Comparison of ENCODE assay signal across 17 cellular contexts in genomic region chr1:28058168-28058567, GRCh38. TPM values are rescaled to one million over a fixed set of nuclear protein-coding genes. Genes with fewer than 3 reads are reported as not detected.
DNase-seq lines count a peak whose midpoint lies in the region; ATAC-seq and TF ChIP-seq lines count a peak whose summit lies in the region.
"Had no signal": no experiment of that assay in that cellular context is flagged by ENCODE, and none has a peak within 500 bp of the region (broad histone marks: within the 10 kb centered on the region; RNA-seq: fewer than 3 reads in every experiment).

No MANE protein-coding gene starts in this region.

- peak overlapping the region; percentile 39 for H3K4me2 ChIP-seq in SU-DHL-6 (ENCODE audit: low read depth, low read length, poor library complexity, severe bottlenecking)
- H3K4me2 ChIP-seq: KMS-11 had no signal

- TF ChIP-seq CTCF in SU-DHL-6 (IDR thresholded peaks at IDR 0.05; ENCODE audit: insufficient read depth, low read length, poor library complexity, severe bottlenecking) (no peak), mesothelial cell of epicardium (IDR thresholded peaks at IDR 0.05; ENCODE audit: unreplicated experiment) (no peak)

- peaks cover 3 to 6% of the 10 kb centered on the region in 2 donors for H3K36me3 Mint-ChIP-seq in activated T-cell treated with anti-CD3 and anti-CD28 coated beads, Interleukin-2, amount 50 U/mL, for 72 hours (ENCODE audit: insufficient read depth in 2 of 2)
- H3K36me3 Mint-ChIP-seq in stimulated activated effector memory CD8-positive, alpha-beta T cell treated with anti-CD3 and anti-CD28 coated beads, Interleukin-12 subunit alpha, Interleukin-12 subunit beta, amount 100 ng/mL, for 72 hours, result peaks cover 26% of the 10 kb centered on the region
- peaks cover 13% of the 10 kb centered on the region for H3K36me3 Mint-ChIP-seq in mesothelial cell of epicardium

- H2AFZ ChIP-seq in SU-DHL-6 (ENCODE audit: low read depth, low read length, severe bottlenecking), result no peak overlapping the region

- H3K9me3 Mint-ChIP-seq in activated T-cell treated with anti-CD3 and anti-CD28 coated beads, Interleukin-2, amount 50 U/mL, for 72 hours, result no peaks in the 10 kb centered on the region
- H3K9me3 Mint-ChIP-seq in stimulated activated effector memory CD8-positive, alpha-beta T cell treated with anti-CD3 and anti-CD28 coated beads, Interleukin-12 subunit alpha, Interleukin-12 subunit beta, amount 100 ng/mL, for 72 hours, result no peaks in the 10 kb centered on the region
- H3K9me3 Mint-ChIP-seq in mesothelial cell of epicardium, result no peaks in the 10 kb centered on the region

- peak overlapping the region in 1 of 2 donors; percentile 37 for H3K4me3 Mint-ChIP-seq in activated T-cell treated with anti-CD3 and anti-CD28 coated beads, Interleukin-2, amount 50 U/mL, for 72 hours
- peak overlapping the region; percentile 40 for H3K4me3 Mint-ChIP-seq in stimulated activated effector memory CD8-positive, alpha-beta T cell treated with anti-CD3 and anti-CD28 coated beads, Interleukin-12 subunit alpha, Interleukin-12 subunit beta, amount 100 ng/mL, for 72 hours
- H3K4me3 Mint-ChIP-seq in mesothelial cell of epicardium, result no peak overlapping the region
- H3K4me3 Mint-ChIP-seq: activated CD4-positive, alpha-beta T cell treated with anti-CD3 and anti-CD28 coated beads, Interleukin-2, amount 10 ng/mL, durations not matched to agents 24 days and 14 days had no signal

- peaks cover 40% of the 10 kb centered on the region for H3F3A ChIP-seq in SU-DHL-6 (ENCODE audit: insufficient read depth)

- H3K79me2 ChIP-seq in SU-DHL-6 (ENCODE audit: insufficient read depth, low read length), result peaks cover 77% of the 10 kb centered on the region

- H3K36me3 ChIP-seq in SU-DHL-6 (ENCODE audit: low read length), result peaks cover 9% of the 10 kb centered on the region; the same call in 1 of the 2 replicates

- no peak for DNase-seq in activated T-cell treated with anti-CD3 and anti-CD28 coated beads, Interleukin-2, amount 50 U/mL, for 72 hours
- DNase-seq in activated T-cell treated with anti-CD3 and anti-CD28 coated beads for 4 hours (no peak), NCI-H1092 treated with DMSO at 0.1 percent for 48 hours (lab: John Stamatoyannopoulos, UW) (peak; percentile 86), inferior parietal cortex (ENCODE audit: extremely low spot score) (no peak), mesothelial cell of epicardium (ENCODE audit: low spot score in 2 of 2, unreplicated experiment in 2 of 2) (no peak)
- DNase-seq in stimulated activated effector memory CD8-positive, alpha-beta T cell treated with anti-CD3 and anti-CD28 coated beads, Interleukin-12 subunit alpha, Interleukin-12 subunit beta, amount 100 ng/mL, for 72 hours (ENCODE audit: low spot score in 2 of 2), result no peak
- DNase-seq: activated CD4-positive, alpha-beta T cell treated with anti-CD3 and anti-CD28 coated beads, Interleukin-2, amount 10 ng/mL, durations not matched to agents 24 days and 14 days; activated naive CD8-positive, alpha-beta T cell treated with anti-CD3 and anti-CD28 coated beads, Interleukin-2, amount 10 ng/mL, durations not matched to agents 7 days and 5 days; heart left ventricle; islet precursor cell; NCI-H1930; retina; SHP77 treated with DMSO at 0.1 percent for 48 hours had no signal

- no peaks in the 10 kb centered on the region for H4K20me1 ChIP-seq in SU-DHL-6 (ENCODE audit: low read depth, low read length)

- peak overlapping the region; percentile 33 for H3K27ac Mint-ChIP-seq in activated T-cell treated with anti-CD3 and anti-CD28 coated beads, Interleukin-2, amount 50 U/mL, for 72 hours
- H3K27ac Mint-ChIP-seq in stimulated activated effector memory CD8-positive, alpha-beta T cell treated with anti-CD3 and anti-CD28 coated beads, Interleukin-12 subunit alpha, Interleukin-12 subunit beta, amount 100 ng/mL, for 72 hours, result peak overlapping the region; percentile 64
- H3K27ac Mint-ChIP-seq in mesothelial cell of epicardium, result no peak overlapping the region
- H3K27ac Mint-ChIP-seq: activated CD4-positive, alpha-beta T cell treated with anti-CD3 and anti-CD28 coated beads, Interleukin-2, amount 10 ng/mL, durations not matched to agents 24 days and 14 days; activated naive CD8-positive, alpha-beta T cell treated with anti-CD3 and anti-CD28 coated beads, Interleukin-2, amount 10 ng/mL, durations not matched to agents 7 days and 5 days had no signal

- no peak overlapping the region for H3K4me3 ChIP-seq in SU-DHL-6 (ENCODE audit: insufficient read depth, low read length, poor library complexity, severe bottlenecking)
- H3K4me3 ChIP-seq: heart left ventricle had no signal

- no peaks in the 10 kb centered on the region for H3K27me3 Mint-ChIP-seq in activated T-cell treated with anti-CD3 and anti-CD28 coated beads, Interleukin-2, amount 50 U/mL, for 72 hours (ENCODE audit: low read depth)
- H3K27me3 Mint-ChIP-seq in mesothelial cell of epicardium (ENCODE audit: low read depth), result no peaks in the 10 kb centered on the region
- H3K27me3 Mint-ChIP-seq: activated CD4-positive, alpha-beta T cell treated with anti-CD3 and anti-CD28 coated beads, Interleukin-2, amount 10 ng/mL, durations not matched to agents 24 days and 14 days; activated naive CD8-positive, alpha-beta T cell treated with anti-CD3 and anti-CD28 coated beads, Interleukin-2, amount 10 ng/mL, durations not matched to agents 7 days and 5 days had no signal

- ATAC-seq in activated T-cell treated with anti-CD3 and anti-CD28 coated beads, Interleukin-2, amount 50 U/mL, for 72 hours (replicated peaks in 1 of 2), result no peak
- no peak for ATAC-seq in stimulated activated effector memory CD8-positive, alpha-beta T cell treated with anti-CD3 and anti-CD28 coated beads, Interleukin-12 subunit alpha, Interleukin-12 subunit beta, amount 100 ng/mL, for 72 hours
- ATAC-seq in HG02970 (IDR thresholded peaks at IDR 0.05; ENCODE audit: low FRiP score, unreplicated experiment), result no peak
- ATAC-seq: esophagus mucosa, heart left ventricle had no signal

- no peaks in the 10 kb centered on the region for H3K9me3 ChIP-seq in SU-DHL-6 (ENCODE audit: insufficient read depth, low read length)
- H3K9me3 ChIP-seq: heart left ventricle had no signal

- peaks cover 70% of the 10 kb centered on the region for H3K4me1 Mint-ChIP-seq in activated T-cell treated with anti-CD3 and anti-CD28 coated beads, Interleukin-2, amount 50 U/mL, for 72 hours (ENCODE audit: low read depth)
- H3K4me1 Mint-ChIP-seq in stimulated activated effector memory CD8-positive, alpha-beta T cell treated with anti-CD3 and anti-CD28 coated beads, Interleukin-12 subunit alpha, Interleukin-12 subunit beta, amount 100 ng/mL, for 72 hours, result peaks cover 30% of the 10 kb centered on the region
- peaks cover 28% of the 10 kb centered on the region for H3K4me1 Mint-ChIP-seq in mesothelial cell of epicardium

- H3K9me2 ChIP-seq in SU-DHL-6 (replicated peaks; ENCODE audit: insufficient read depth, low read length), result no peaks in the 10 kb centered on the region

- H3K9ac ChIP-seq in SU-DHL-6 (ENCODE audit: low read length), result no peak overlapping the region
- H3K9ac ChIP-seq: KMS-11 had no signal

- H3K27me3 ChIP-seq in SU-DHL-6 (ENCODE audit: low read length), result no peaks in the 10 kb centered on the region
- H3K27me3 ChIP-seq: heart left ventricle had no signal

- H3K27ac ChIP-seq in SU-DHL-6 (ENCODE audit: low read depth, low read length), result peak overlapping the region; percentile 18; the same call in 1 of the 2 replicates
- H3K27ac ChIP-seq: heart left ventricle, KMS-11 had no signal

RNA-seq across cellular contexts. Expression of gene EYA3, which starts 30.2 kb away (rescaled TPM):
- total RNA-seq in activated T-cell treated with anti-CD3 and anti-CD28 coated beads, Interleukin-2, amount 50 U/mL, for 72 hours, result 10 to 100 TPM; 27.0 to 28.9 TPM
- 28.3 to 30.2 TPM (median 29.3 TPM) in 3 replicates for total RNA-seq in mesothelial cell of epicardium
